Comparison of ENCODE assay signal across 13 cellular contexts in the genomic region with DNA sequence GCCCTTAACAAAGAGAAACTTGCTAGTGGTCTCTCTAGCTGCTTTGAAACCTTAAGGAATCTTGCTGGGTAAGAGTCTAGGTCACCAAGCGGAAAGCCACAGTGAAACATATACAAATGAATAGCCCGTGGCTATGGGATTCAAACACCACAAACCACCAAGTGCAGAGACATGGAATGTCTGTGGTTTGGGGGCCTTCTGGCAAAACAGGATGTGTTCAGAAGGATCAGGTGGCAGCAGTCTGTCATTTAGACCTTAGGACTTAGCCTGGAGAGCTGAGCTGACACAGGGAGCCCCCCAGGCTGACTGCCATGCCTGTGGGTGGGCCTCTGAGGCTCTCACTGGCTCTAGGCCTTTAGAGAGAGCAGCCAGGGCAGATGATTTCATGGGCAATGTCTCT.
DNase-seq lines count a peak whose midpoint lies in the region; ATAC-seq, FAIRE-seq and TF ChIP-seq lines count a peak whose summit lies in the region.
"Had no signal": no experiment of that assay in that cellular context is flagged by ENCODE, and none has a peak within 500 bp of the region (broad histone marks: within the 10 kb centered on the region; RNA-seq: fewer than 3 reads in every experiment).

No MANE protein-coding gene starts in this region.

- no peaks in the 10 kb centered on the region for H3K27me3 ChIP-seq in SJCRH30

- peak; percentile 67 for DNase-seq in AG08396 (ENCODE audit: low spot score)
- peak; percentile 97 for DNase-seq in H4 (ENCODE audit: low spot score)
- peak; percentile 89 to 94 for DNase-seq in SJCRH30
- peak; percentile 94 for DNase-seq in glomerular visceral epithelial cell (ENCODE audit: extremely low spot score)
- DNase-seq in GM12892 (ENCODE audit: insufficient read length): no peak
- no peak for DNase-seq in NCI-H1092 (lab: John Stamatoyannopoulos, UW)
- DNase-seq in GM10248 (ENCODE audit: extremely low spot score): no peak
- DNase-seq: activated CD4-positive, alpha-beta T cell treated with anti-CD3 and anti-CD28 coated beads for 4 hours; activated naive CD8-positive, alpha-beta T cell treated with anti-CD3 and anti-CD28 coated beads, Interleukin-2, amount 10 ng/mL, durations not matched to agents 7 days and 5 days; CD4-positive, alpha-beta T cell had no signal

- no peak overlapping the region for H3K4me3 ChIP-seq in SJCRH30

- no peak for TF ChIP-seq CTCF in GM10248 (IDR thresholded peaks at IDR 0.05; ENCODE audit: control extremely low read depth, extremely low read depth, low read depth, missing control alignments)

- TF ChIP-seq POLR2A in GM12892 (IDR thresholded peaks at IDR 0.05; ENCODE audit: low read depth, low read length): no peak

- POLR2A ChIA-PET in GM10248 (lab: Yijun Ruan, JAX): no interaction called here

- FAIRE-seq in GM12892 (lab: Jason Lieb, UNC): no peak
- FAIRE-seq: HepG2 had no signal

- no peak overlapping the region for H3K27ac ChIP-seq in SJCRH30

- no peaks in the 10 kb centered on the region for H3K36me3 ChIP-seq in SJCRH30

- peaks cover 22% of the 10 kb centered on the region for H3K4me1 ChIP-seq in SJCRH30

- ATAC-seq in HG03460 (IDR thresholded peaks at IDR 0.05; ENCODE audit: unreplicated experiment): no peak
- ATAC-seq: esophagus mucosa, HepG2 had no signal

- H3K9me3 ChIP-seq in SJCRH30 (replicated peaks): no peaks in the 10 kb centered on the region

- CTCF ChIA-PET in GM10248 (lab: Yijun Ruan, JAX): no interaction called here

Comparison
In these comparisons a context has a peak if more than half of its experiments do, and no peak if none do; other contexts are left out.
1. DNase-seq: peak in AG08396 (single experiment), H4 (single experiment), SJCRH30 (2 of 2) and glomerular visceral epithelial cell (single experiment); none in GM12892 (single experiment), NCI-H1092 (single experiment) and GM10248 (single experiment).